Comparison of ENCODE assay signal across 8 cellular contexts in genomic region chr17:77958716-77959215, GRCh38. TPM values are rescaled to one million over a fixed set of nuclear protein-coding genes. Genes with fewer than 3 reads are reported as not detected.
DNase-seq lines count a peak whose midpoint lies in the region; ATAC-seq and TF ChIP-seq lines count a peak whose summit lies in the region.

No MANE protein-coding gene starts in this region.

- ATAC-seq in DND-41 (ENCODE audit: insufficient read depth, low read depth) (no peak), GM21786 (IDR thresholded peaks at IDR 0.05; ENCODE audit: unreplicated experiment) (peak; percentile 29), GM19351 (IDR thresholded peaks at IDR 0.05; ENCODE audit: unreplicated experiment) (no peak)

- DNase-seq in DND-41: no peak
- peak; percentile 42 for DNase-seq in OCI-LY7 (ENCODE audit: low spot score)
- no peak for DNase-seq in fibroblast of villous mesenchyme (ENCODE audit: low read depth)
- no peak for DNase-seq in NAMALWA (ENCODE audit: low spot score)
- DNase-seq in activated T-cell treated with anti-CD3 and anti-CD28 coated beads for 4 hours: no peak

- peaks cover 36% of the 10 kb centered on the region for H4K20me1 ChIP-seq in DND-41 (ENCODE audit: insufficient read depth, low read length)
- peaks cover 31% of the 10 kb centered on the region for H4K20me1 ChIP-seq in OCI-LY7 (ENCODE audit: insufficient read depth, low read length)

- H3K4me3 ChIP-seq in DND-41 (ENCODE audit: low read depth in 1 of 2, low read length in 2 of 2) (peak overlapping the region in 1 of 2 experiments; percentile 62; a peak in 2 of 4 replicates), OCI-LY7 (ENCODE audit: low read depth, low read length, poor library complexity, severe bottlenecking) (peak overlapping the region; percentile 85), fibroblast of villous mesenchyme (ENCODE audit: low read depth, low read length) (peak overlapping the region; percentile 60), stomach smooth muscle (ENCODE audit: low read length in 2 of 2) (peak overlapping the region in 1 of 2 donors; percentile 83)

- H3K36me3 ChIP-seq in DND-41 (ENCODE audit: insufficient read depth, low read length): no peaks in the 10 kb centered on the region
- H3K36me3 ChIP-seq in OCI-LY7 (ENCODE audit: insufficient read depth, low read length): no peaks in the 10 kb centered on the region
- no peaks in the 10 kb centered on the region for H3K36me3 ChIP-seq in stomach smooth muscle (ENCODE audit: control insufficient read depth in 2 of 2, insufficient read depth in 2 of 2, low read length in 2 of 2)

- H3K79me2 ChIP-seq in DND-41 (ENCODE audit: insufficient read depth, low read length) (peaks cover 43% of the 10 kb centered on the region), OCI-LY7 (ENCODE audit: insufficient read depth, low read depth, low read length) (peaks cover 39% of the 10 kb centered on the region)

- TF ChIP-seq CTCF in DND-41 (IDR thresholded peaks at IDR 0.05; ENCODE audit: borderline replicate concordance, extremely low read depth, low read length, poor library complexity, severe bottlenecking): no peak
- TF ChIP-seq CTCF in OCI-LY7 (conservative IDR thresholded peaks at IDR 0.05; ENCODE audit: low read length): no peak
- no peak for TF ChIP-seq CTCF in fibroblast of villous mesenchyme (IDR thresholded peaks at IDR 0.05; ENCODE audit: insufficient read depth, low read depth, low read length)

- no TSS peak for BruUV-seq in OCI-LY7 (replicated peaks; lab: Mats Ljungman, UMichigan)

- CTCF ChIA-PET in OCI-LY7 (lab: Charles Lee; ENCODE audit: unreplicated experiment): interaction anchor here (0.6 to 1.0 kb wide), 3 partner anchors 12 to 1695 kb away, joined by 3 to 8 read pairs (median 6); no protein-coding TSS in a partner anchor

- H2AFZ ChIP-seq in DND-41 (ENCODE audit: low read depth, low read length) (no peak overlapping the region), OCI-LY7 (ENCODE audit: low read length) (no peak overlapping the region)

- H3K27ac ChIP-seq in DND-41 (ENCODE audit: low read length): peak overlapping the region; percentile 40; the same call in 1 of the 2 replicates
- no peak overlapping the region for H3K27ac ChIP-seq in OCI-LY7 (ENCODE audit: low read depth, low read length, poor library complexity, severe bottlenecking)
- peak overlapping the region; percentile 60 for H3K27ac ChIP-seq in stomach smooth muscle (ENCODE audit: low read length)

- H3K27me3 ChIP-seq in DND-41 (ENCODE audit: insufficient read depth, low read length, poor library complexity) (peaks cover 24% of the 10 kb centered on the region), stomach smooth muscle (ENCODE audit: control insufficient read depth in 1 of 2, insufficient read depth in 2 of 2, low read length in 2 of 2) (no peaks in the 10 kb centered on the region)

- no peaks in the 10 kb centered on the region for H3K9me3 ChIP-seq in DND-41 (ENCODE audit: insufficient read depth, low read length, severe bottlenecking)
- H3K9me3 ChIP-seq in OCI-LY7 (ENCODE audit: low read length): no peaks in the 10 kb centered on the region
- no peaks in the 10 kb centered on the region for H3K9me3 ChIP-seq in stomach smooth muscle (ENCODE audit: control insufficient read depth in 2 of 2, low read length in 2 of 2)

- H3K4me2 ChIP-seq in DND-41 (ENCODE audit: insufficient read depth, low read length): peak overlapping the region; percentile 87
- no peak overlapping the region; the same call in 1 of the 2 replicates for H3K4me2 ChIP-seq in OCI-LY7 (ENCODE audit: low read length)

- H3K4me1 ChIP-seq in DND-41 (ENCODE audit: insufficient read depth, low read length) (peaks cover 58% of the 10 kb centered on the region), OCI-LY7 (ENCODE audit: insufficient read depth, low read length, poor library complexity, severe bottlenecking) (peaks cover 33% of the 10 kb centered on the region), stomach smooth muscle (ENCODE audit: control insufficient read depth, insufficient read depth, low read length) (peaks cover 27% of the 10 kb centered on the region)

- intact Hi-C loops in OCI-LY7 (cut with micrococcal nuclease; ENCODE audit: unreplicated experiment): loop anchor here (1.0 to 5.0 kb wide), 3 partner anchors 76 to 186 kb away; no protein-coding TSS in a partner anchor

- POLR2A ChIA-PET in OCI-LY7 (lab: Charles Lee): interaction anchor here (0.5 to 2.0 kb wide), 41 partner anchors 11 to 778 kb away, joined by 3 to 27 read pairs (median 5); partner anchors contain the start of gene TMC8

- H3K9ac ChIP-seq in DND-41 (ENCODE audit: low read depth, low read length): peak overlapping the region; percentile 72
- H3K9ac ChIP-seq in stomach smooth muscle (ENCODE audit: low read length in 2 of 2): no peak overlapping the region

- H3K9me2 ChIP-seq in OCI-LY7 (ENCODE audit: insufficient read depth, low read length): no peaks in the 10 kb centered on the region

RNA-seq across cellular contexts. Expression of gene TNRC6C, which starts 0.3 kb away (rescaled TPM):
- 8.5 and 14.2 TPM in 2 replicates for total RNA-seq in OCI-LY7 (2014; rRNA removed; shearing (Covaris generic))
- total RNA-seq in OCI-LY7 (2022) (25.2 and 33.9 TPM in 2 replicates), fibroblast of villous mesenchyme (4.3 and 6.8 TPM in 2 replicates)
